Comparison of ENCODE assay signal across 23 cellular contexts in the genomic region with DNA sequence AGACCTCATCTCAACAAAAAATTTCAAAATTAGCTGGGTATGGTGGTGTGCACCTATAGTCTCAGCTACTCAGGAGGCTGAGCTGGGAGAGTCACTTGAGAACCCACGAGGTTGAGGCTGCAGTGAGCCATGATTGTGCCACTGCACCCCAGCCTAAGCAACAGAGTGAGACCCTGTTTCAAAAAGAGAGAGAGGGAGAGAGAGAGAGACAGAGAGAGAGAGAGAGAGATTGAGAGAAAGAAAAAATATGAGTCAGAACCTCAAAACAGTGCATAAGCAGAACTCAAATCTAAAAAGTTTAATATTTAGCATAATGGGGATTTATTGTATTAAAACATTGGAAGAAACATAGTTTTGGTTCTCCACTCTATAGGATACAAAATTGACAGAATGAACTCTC.
"Had no signal": no experiment of that assay in that cellular context is flagged by ENCODE, and none has a peak within 500 bp of the region (broad histone marks: within the 10 kb centered on the region; RNA-seq: fewer than 3 reads in every experiment).

No MANE protein-coding gene starts in this region.

- H3K4me3 Mint-ChIP-seq: memory B cell; naive thymus-derived CD4-positive, alpha-beta T cell; nephron; neural progenitor cell had no signal

- H3K27ac Mint-ChIP-seq: memory B cell, neural progenitor cell, progenitor cell of endocrine pancreas had no signal

- DNase-seq: dorsolateral prefrontal cortex; effector CD4-positive, alpha-beta T cell; foreskin fibroblast; gastrocnemius medialis; kidney; midbrain; naive thymus-derived CD4-positive, alpha-beta T cell; right lobe of liver; small intestine; stimulated activated CD4-positive, alpha-beta T cell treated with anti-CD3 and anti-CD28 coated beads, Interleukin-15, amount 100 ng/mL, for 24 hours; stimulated activated CD4-positive, alpha-beta T cell treated with anti-CD3 and anti-CD28 coated beads, Interleukin-2, amount 100 ng/mL, for 48 hours; stimulated activated CD8-positive, alpha-beta memory T cell treated with anti-CD3 and anti-CD28 coated beads, Interleukin-4, amount 100 ng/mL, for 48 hours; stimulated activated naive CD4-positive, alpha-beta T cell; stomach; testis; tibial artery; upper lobe of right lung; uterus had no signal

- H3K36me3 Mint-ChIP-seq: memory B cell; naive thymus-derived CD4-positive, alpha-beta T cell; neural progenitor cell had no signal

- H3K9me3 Mint-ChIP-seq: memory B cell, nephron, neural progenitor cell had no signal

- ATAC-seq: gastrocnemius medialis; left lobe of liver; naive thymus-derived CD4-positive, alpha-beta T cell; right lobe of liver; upper lobe of right lung had no signal

- H3K27me3 Mint-ChIP-seq: progenitor cell of endocrine pancreas had no signal

- H3K4me1 Mint-ChIP-seq: memory B cell, nephron had no signal
